Comparison of ENCODE assay signal across 8 cellular contexts in the genomic region with DNA sequence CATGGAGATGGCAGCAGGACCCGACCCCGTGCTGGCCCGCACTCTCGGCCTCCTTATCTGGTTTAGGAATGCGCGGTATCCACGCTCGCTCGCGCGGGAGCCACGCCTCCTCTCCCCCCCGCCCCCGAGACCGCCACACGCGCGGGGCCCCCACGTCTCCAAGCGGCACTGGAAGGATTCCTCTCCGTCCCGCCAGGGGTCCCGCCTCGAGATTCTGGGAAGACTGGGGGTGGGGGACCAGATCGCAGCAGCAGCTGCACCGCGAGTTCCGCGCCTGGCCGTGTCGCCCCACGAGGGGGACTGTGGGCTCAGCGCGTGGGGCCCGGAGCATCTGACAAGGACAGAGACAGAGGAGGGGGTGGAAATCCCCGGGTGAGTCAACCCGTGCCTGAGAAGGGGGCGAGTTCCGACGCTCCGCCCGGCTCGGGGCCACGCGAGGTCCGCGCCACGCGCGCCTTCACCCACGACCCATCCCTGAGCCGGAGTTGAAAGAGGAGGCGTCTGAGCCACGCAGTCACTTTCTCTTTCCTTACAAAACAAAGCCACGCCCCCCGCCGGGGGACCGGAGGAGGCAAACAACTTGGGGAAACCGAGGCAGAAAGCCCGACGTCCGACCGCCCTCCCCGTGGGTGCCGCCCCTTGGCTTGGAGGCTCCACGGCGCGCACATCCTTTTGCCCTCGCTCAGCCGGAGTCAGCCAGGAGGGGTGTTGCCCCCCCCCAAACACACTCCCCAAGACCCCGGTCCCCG. TPM values are rescaled to one million over a fixed set of nuclear protein-coding genes. Genes with fewer than 3 reads are reported as not detected.
DNase-seq lines count a peak whose midpoint lies in the region; ATAC-seq, FAIRE-seq and TF ChIP-seq lines count a peak whose summit lies in the region.

No MANE protein-coding gene starts in this region.

- TF ChIP-seq POLR2A in HCT116 (IDR thresholded peaks at IDR 0.05; ENCODE audit: borderline replicate concordance, extremely low read depth, insufficient read depth, insufficient read length), result no peak

- H3K36me3 ChIP-seq in ACC112 (ENCODE audit: insufficient read depth, low read length) (no peaks in the 10 kb centered on the region), HCT116 (ENCODE audit: control insufficient read depth in 1 of 2, insufficient read depth in 2 of 2, low read length in 2 of 2) (no peaks in the 10 kb centered on the region)

- H3K36me3 Mint-ChIP-seq in T-helper 2 cell treated with Interferon-gamma antibody and Interleukin-4, amounts not matched to agents 5 μg/mL and 100 μg/mL, for 36 hours (ENCODE audit: low read depth), result no peaks in the 10 kb centered on the region
- no peaks in the 10 kb centered on the region for H3K36me3 Mint-ChIP-seq in brain

- H3K27me3 Mint-ChIP-seq in T-helper 2 cell treated with Interferon-gamma antibody and Interleukin-4, amounts not matched to agents 5 μg/mL and 100 μg/mL, for 36 hours (ENCODE audit: low read depth), result no peaks in the 10 kb centered on the region
- no peaks in the 10 kb centered on the region for H3K27me3 Mint-ChIP-seq in brain

- intact Hi-C loops in HCT116 (cut with micrococcal nuclease) (no loop called here), left colon (cut with DNase I, micrococcal nuclease) (no loop called here)

- H3K27me3 ChIP-seq in ACC112 (ENCODE audit: insufficient read depth, low read length) (no peaks in the 10 kb centered on the region), HCT116 (ENCODE audit: insufficient read depth, low read length) (no peaks in the 10 kb centered on the region)

- H3K9me2 ChIP-seq in HCT116 (ENCODE audit: insufficient read depth), result no peaks in the 10 kb centered on the region

- H3K4me2 ChIP-seq in HCT116 (ENCODE audit: low read length), result peak overlapping the region; percentile 99

- CTCF ChIA-PET in HCT116 (lab: Charles Lee), result no interaction called here

- H3K4me3 Mint-ChIP-seq in T-helper 2 cell treated with Interferon-gamma antibody and Interleukin-4, amounts not matched to agents 5 μg/mL and 100 μg/mL, for 36 hours, result peak overlapping the region; percentile 85
- peak overlapping the region; percentile 85 to 93 (median 86) for H3K4me3 Mint-ChIP-seq in brain

- no peak for TF ChIP-seq RAD21 in HCT116 (IDR thresholded peaks at IDR 0.05; ENCODE audit: low read depth)

- H3K4me3 ChIP-seq in ACC112 (ENCODE audit: low read depth, low read length) (peak overlapping the region; percentile 80), HCT116 (replicated peaks in 1 of 2; ENCODE audit: low read depth in 1 of 2, low read length in 2 of 2) (peak overlapping the region; percentile 78 to 83)

- no peaks in the 10 kb centered on the region for H3K9me3 ChIP-seq in HCT116 (ENCODE audit: control insufficient read depth in 1 of 2, insufficient read depth in 1 of 2, low read depth in 1 of 2, low read length in 2 of 2)

- no peak for FAIRE-seq in RCC 7860 (lab: Jason Lieb, UNC)

- H2AFZ ChIP-seq in ACC112 (ENCODE audit: low read length, unreplicated experiment), result peak overlapping the region; percentile 54
- peak overlapping the region; percentile 32 for H2AFZ ChIP-seq in HCT116 (ENCODE audit: low read depth, low read length, poor library complexity, severe bottlenecking)

- BruUV-seq in HCT116 (replicated peaks; lab: Mats Ljungman, UMichigan), result TSS peak; percentile 47

- RAD21 ChIA-PET in HCT116 (lab: Charles Lee; ENCODE audit: low non-redundant PET in 1 of 2, low total read pairs in 2 of 2, uncharacterized antibody in 2 of 2, unreplicated experiment in 2 of 2), result interaction anchor here in 1 of 2 experiments (0.5 kb wide), 1 partner anchor 29 kb away, joined by 6 read pairs; no protein-coding TSS in a partner anchor

- DNase-seq in HCT116 (ENCODE audit: low read depth, low spot score), result no peak
- DNase-seq in T-helper 2 cell treated with Interferon-gamma antibody and Interleukin-4, amounts not matched to agents 5 μg/mL and 100 μg/mL, for 36 hours (ENCODE audit: low spot score), result peak; percentile 50
- DNase-seq in left colon, result peak; percentile 55 to 65
- DNase-seq in stimulated activated CD4-positive, alpha-beta T cell treated with anti-CD3 and anti-CD28 coated beads, Interleukin-2, amount 100 ng/mL, for 24 hours, result peak; percentile 60 to 75
- DNase-seq in RCC 7860 (ENCODE audit: low spot score), result no peak

- H3K27ac ChIP-seq in ACC112 (ENCODE audit: low read depth, low read length), result peak overlapping the region; percentile 25; the same call in 1 of the 2 replicates
- H3K27ac ChIP-seq in HCT116 (ENCODE audit: low read depth, low read length), result peak overlapping the region; percentile 85

- H3K79me2 ChIP-seq in ACC112 (ENCODE audit: control insufficient read depth, insufficient read depth, low read length, unreplicated experiment), result peaks cover 11% of the 10 kb centered on the region
- peaks cover 6% of the 10 kb centered on the region; the same call in 1 of the 2 replicates for H3K79me2 ChIP-seq in HCT116 (ENCODE audit: insufficient read depth, low read length)

- peaks cover 18% of the 10 kb centered on the region for H3K4me1 Mint-ChIP-seq in T-helper 2 cell treated with Interferon-gamma antibody and Interleukin-4, amounts not matched to agents 5 μg/mL and 100 μg/mL, for 36 hours (ENCODE audit: low read depth)
- H3K4me1 Mint-ChIP-seq in brain, result peaks cover 26% of the 10 kb centered on the region

- no peak for TF ChIP-seq CTCF in HCT116 (IDR thresholded peaks at IDR 0.05 in 2 of 3, conservative IDR thresholded peaks at IDR 0.05 in 1 of 3; ENCODE audit: borderline replicate concordance in 1 of 3, insufficient read depth in 1 of 3, low read depth in 2 of 3, low read length in 2 of 3)
- peak; percentile 35 to 36 for TF ChIP-seq CTCF in brain (conservative IDR thresholded peaks at IDR 0.05)

- POLR2A ChIA-PET in HCT116 (lab: Charles Lee), result no interaction called here

- peaks cover 15% of the 10 kb centered on the region for H3K4me1 ChIP-seq in ACC112 (ENCODE audit: control insufficient read depth, insufficient read depth, low read length, unreplicated experiment)
- peaks cover 4 to 32% of the 10 kb centered on the region in 2 experiments; a peak in 3 of 4 replicates for H3K4me1 ChIP-seq in HCT116 (ENCODE audit: control insufficient read depth in 1 of 2, insufficient read depth in 2 of 2, low read length in 2 of 2)

- ATAC-seq in HCT116, result no peak
- ATAC-seq in left colon, result peak; percentile 28
- ATAC-seq in GM19351 (IDR thresholded peaks at IDR 0.05; ENCODE audit: unreplicated experiment), result no peak

- no peaks in the 10 kb centered on the region for H4K20me1 ChIP-seq in HCT116 (ENCODE audit: insufficient read depth)

- H3K27ac Mint-ChIP-seq in T-helper 2 cell treated with Interferon-gamma antibody and Interleukin-4, amounts not matched to agents 5 μg/mL and 100 μg/mL, for 36 hours, result peak overlapping the region; percentile 68
- peak overlapping the region in 4 of 5 experiments; percentile 72 to 89 (median 86) for H3K27ac Mint-ChIP-seq in brain

- peak overlapping the region; percentile 95 for H3K9ac ChIP-seq in HCT116 (ENCODE audit: low read length)

- no peaks in the 10 kb centered on the region for H3K9me3 Mint-ChIP-seq in T-helper 2 cell treated with Interferon-gamma antibody and Interleukin-4, amounts not matched to agents 5 μg/mL and 100 μg/mL, for 36 hours
- H3K9me3 Mint-ChIP-seq in brain, result no peaks in the 10 kb centered on the region

TF ChIP-seq in HCT116, 20 proteins besides CTCF, POLR2A, EP300 and RAD21 (continues in another document):
- TF ChIP-seq EZH2 (IDR thresholded peaks at IDR 0.05) (no peak), MAX (IDR thresholded peaks at IDR 0.05) (no peak), CEBPB (IDR thresholded peaks at IDR 0.05; ENCODE audit: low read depth) (no peak), EGR1 (IDR thresholded peaks at IDR 0.05; ENCODE audit: low read depth) (no peak), ZNF274 (IDR thresholded peaks at IDR 0.05; ENCODE audit: low read depth, low read length) (no peak), SRF (IDR thresholded peaks at IDR 0.05; ENCODE audit: low read depth) (no peak), SIN3A (IDR thresholded peaks at IDR 0.05; ENCODE audit: low read depth) (no peak), JUND (IDR thresholded peaks at IDR 0.05) (no peak), POLR2AphosphoS5 (IDR thresholded peaks at IDR 0.05; ENCODE audit: low read depth, low read length) (no peak)

RNA-seq across cellular contexts. Expression of gene S1PR2, which starts 0.8 kb away (rescaled TPM):
- 6.1 TPM for total RNA-seq in HCT116 (2021; ENCODE audit: unreplicated experiment)
- 3.8 and 3.9 TPM in 2 replicates for polyA plus RNA-seq in HCT116 (2012)
- 5.0 TPM for polyA plus RNA-seq in brain (ENCODE audit: insufficient read depth, low read depth, low replicate concordance)
- total RNA-seq in left colon, result 1 to 10 TPM; 2.3 to 5.2 TPM

RNA-seq across cellular contexts. Expression of gene MRPL4, which starts 21.7 kb away (rescaled TPM):
- total RNA-seq in HCT116 (2021; ENCODE audit: unreplicated experiment) (146 TPM), left colon (10 to 100 TPM; 43.5 to 61.9 TPM)
- 138 and 148 TPM in 2 replicates for polyA plus RNA-seq in HCT116 (2012)
- polyA plus RNA-seq in brain (ENCODE audit: insufficient read depth, low read depth, low replicate concordance), result 57.8 TPM

RNA-seq across cellular contexts. Expression of gene DNMT1, which starts 35.6 kb away (rescaled TPM):
- total RNA-seq in HCT116 (2021; ENCODE audit: unreplicated experiment) (235 TPM), left colon (10 to 100 TPM; 31.6 to 48.7 TPM)
- 110 and 112 TPM in 2 replicates for polyA plus RNA-seq in HCT116 (2012)
- polyA plus RNA-seq in brain (ENCODE audit: insufficient read depth, low read depth, low replicate concordance), result 126 TPM

RNA-seq across cellular contexts. Expression of gene ICAM1, which starts 40.6 kb away (rescaled TPM):
- total RNA-seq in HCT116 (2021; ENCODE audit: unreplicated experiment), result 5.0 TPM
- polyA plus RNA-seq in HCT116 (2012), result 4.9 and 5.8 TPM in 2 replicates
- polyA plus RNA-seq in brain (ENCODE audit: insufficient read depth, low read depth, low replicate concordance), result 3.1 TPM
- 1 to 10 TPM; 7.7 to 8.7 TPM for total RNA-seq in left colon

RNA-seq across cellular contexts. Expression of gene ICAM4, which starts 56.4 kb away (rescaled TPM):
- total RNA-seq in HCT116 (2021; ENCODE audit: unreplicated experiment), result not detected
- polyA plus RNA-seq in HCT116 (2012), result not detected in 2 replicates
- not detected for polyA plus RNA-seq in brain (ENCODE audit: insufficient read depth, low read depth, low replicate concordance)
- under 1 TPM in 1 of 2 donors, not detected in 1; 0.53 TPM for total RNA-seq in left colon

Comparison
In these comparisons a context has a peak if more than half of its experiments do, and no peak if none do; other contexts are left out.
1. DNase-seq: peak in T-helper 2 cell treated with Interferon-gamma antibody and Interleukin-4, amounts not matched to agents 5 μg/mL and 100 μg/mL, for 36 hours (single experiment), left colon (2 of 2) and stimulated activated CD4-positive, alpha-beta T cell treated with anti-CD3 and anti-CD28 coated beads, Interleukin-2, amount 100 ng/mL, for 24 hours (2 of 2); none in HCT116 (single experiment) and RCC 7860 (single experiment).
2. CTCF ChIP-seq: peak in brain (2 of 2); none in HCT116 (0 of 3).